ENCODE assay signal across 9 cellular contexts in the genomic region with DNA sequence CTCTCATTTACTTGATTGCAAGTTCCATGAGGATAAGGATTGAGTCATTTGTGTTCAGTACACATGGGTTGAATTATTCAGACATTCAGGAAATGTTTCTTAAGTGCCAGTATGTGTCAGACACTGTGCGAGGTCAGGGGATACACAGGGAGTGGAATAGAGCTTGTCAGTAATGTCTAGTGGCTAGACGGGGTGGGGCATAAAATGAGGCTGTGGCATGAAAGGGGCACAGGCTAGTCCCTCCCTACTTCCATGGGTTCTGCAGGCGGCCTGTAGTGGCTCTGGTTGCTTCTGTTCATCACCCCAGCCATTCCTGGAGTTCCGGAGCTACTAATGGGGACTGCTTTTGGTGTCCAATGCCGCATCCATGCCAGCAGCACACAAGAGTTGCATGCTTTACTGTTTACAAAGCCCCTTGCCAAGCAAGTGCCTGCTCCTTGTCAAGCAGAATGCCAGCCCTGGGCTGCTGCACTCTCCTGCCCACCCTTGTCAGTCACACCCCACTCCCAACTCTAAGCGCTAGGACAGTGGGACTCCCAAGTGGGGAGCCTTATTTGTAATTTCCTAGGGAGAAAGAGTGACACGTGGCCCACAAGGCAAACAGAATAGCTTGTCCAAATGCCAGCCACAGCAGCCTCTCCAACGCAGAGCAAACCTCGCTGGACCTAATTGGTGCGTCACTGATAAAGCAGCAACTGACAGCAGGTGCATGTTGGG.
A peak's percentile ranks its signal among the peaks of the same experiment; 100 is the strongest.
DNase-seq lines count a peak whose midpoint lies in the region; ATAC-seq lines count a peak whose summit lies in the region.
"Had no signal": no experiment of that assay in that cellular context is flagged by ENCODE, and none has a peak within 500 bp of the region (broad histone marks: within the 10 kb centered on the region; RNA-seq: fewer than 3 reads in every experiment).

No MANE protein-coding gene starts in this region.

- H3K4me1 Mint-ChIP-seq in T-helper 2 cell treated with Interferon-gamma antibody and Interleukin-4, amounts not matched to agents 5 μg/mL and 100 μg/mL, for 36 hours (ENCODE audit: low read depth): peaks cover 15% of the 10 kb centered on the region
- H3K4me1 Mint-ChIP-seq: neural crest cell had no signal

- ATAC-seq in HG02981 (IDR thresholded peaks at IDR 0.05; ENCODE audit: unreplicated experiment): no peak
- no peak for ATAC-seq in GM21360 (IDR thresholded peaks at IDR 0.05; ENCODE audit: unreplicated experiment)

- H3K36me3 Mint-ChIP-seq in T-helper 2 cell treated with Interferon-gamma antibody and Interleukin-4, amounts not matched to agents 5 μg/mL and 100 μg/mL, for 36 hours (ENCODE audit: low read depth): no peaks in the 10 kb centered on the region

- peaks cover 20% of the 10 kb centered on the region for H3K27me3 Mint-ChIP-seq in T-helper 2 cell treated with Interferon-gamma antibody and Interleukin-4, amounts not matched to agents 5 μg/mL and 100 μg/mL, for 36 hours (ENCODE audit: low read depth)

- DNase-seq in GM03348 (ENCODE audit: low spot score) (peak; percentile 94), NCI-H2196 treated with DMSO at 0.1 percent for 48 hours (lab: John Stamatoyannopoulos, UW; ENCODE audit: unreplicated experiment) (peak; percentile 66), epithelial cell of prostate (ENCODE audit: low read depth, low spot score) (peak; percentile 89), non-pigmented ciliary epithelial cell (ENCODE audit: low read depth) (peak; percentile 72), NCI-H82 (lab: John Stamatoyannopoulos, UW) (no peak)
- no peak for DNase-seq in T-helper 2 cell treated with Interferon-gamma antibody and Interleukin-4, amounts not matched to agents 5 μg/mL and 100 μg/mL, for 36 hours (ENCODE audit: low spot score)

- no peaks in the 10 kb centered on the region for H3K9me3 Mint-ChIP-seq in T-helper 2 cell treated with Interferon-gamma antibody and Interleukin-4, amounts not matched to agents 5 μg/mL and 100 μg/mL, for 36 hours
- H3K9me3 Mint-ChIP-seq: neural crest cell had no signal

- no peak overlapping the region for H3K4me3 Mint-ChIP-seq in T-helper 2 cell treated with Interferon-gamma antibody and Interleukin-4, amounts not matched to agents 5 μg/mL and 100 μg/mL, for 36 hours
- H3K4me3 Mint-ChIP-seq: neural crest cell had no signal

- H3K27ac Mint-ChIP-seq in T-helper 2 cell treated with Interferon-gamma antibody and Interleukin-4, amounts not matched to agents 5 μg/mL and 100 μg/mL, for 36 hours: no peak overlapping the region

- H3K27ac ChIP-seq in epithelial cell of prostate: peak overlapping the region; percentile 59

Comparison
In these comparisons a context has a peak if more than half of its experiments do, and no peak if none do; other contexts are left out.
1. DNase-seq: peak in GM03348 (single experiment), NCI-H2196 treated with DMSO at 0.1 percent for 48 hours (single experiment), epithelial cell of prostate (single experiment) and non-pigmented ciliary epithelial cell (single experiment); none in T-helper 2 cell treated with Interferon-gamma antibody and Interleukin-4, amounts not matched to agents 5 μg/mL and 100 μg/mL, for 36 hours (single experiment) and NCI-H82 (single experiment).